ENCODE assay signal across 9 cellular contexts in genomic region chr4:146450524-146450923, GRCh38.
A peak's percentile ranks its signal among the peaks of the same experiment; 100 is the strongest.
DNase-seq lines count a peak whose midpoint lies in the region; ATAC-seq and TF ChIP-seq lines count a peak whose summit lies in the region.
"Had no signal": no experiment of that assay in that cellular context is flagged by ENCODE, and none has a peak within 500 bp of the region (broad histone marks: within the 10 kb centered on the region; RNA-seq: fewer than 3 reads in every experiment).

No MANE protein-coding gene starts in this region.

- H3K4me2 ChIP-seq in OCI-LY1 (ENCODE audit: low read length), result no peak overlapping the region
- no peak overlapping the region for H3K4me2 ChIP-seq in smooth muscle cell

- no peaks in the 10 kb centered on the region for H3K27me3 Mint-ChIP-seq in activated naive CD4-positive, alpha-beta T cell treated with anti-CD3 and anti-CD28 coated beads, Interleukin-2, amount 10 ng/mL, durations not matched to agents 7 days and 5 days

- DNase-seq in activated naive CD4-positive, alpha-beta T cell treated with anti-CD3 and anti-CD28 coated beads, Interleukin-2, amount 50 U/mL, for 72 hours (ENCODE audit: low spot score in 2 of 2), result no peak
- no peak for DNase-seq in activated naive CD4-positive, alpha-beta T cell treated with anti-CD3 and anti-CD28 coated beads, Interleukin-2, amount 10 ng/mL, durations not matched to agents 7 days and 5 days
- DNase-seq in medulla oblongata (ENCODE audit: extremely low spot score) (no peak), NCI-H526 treated with DMSO at 0.1 percent for 48 hours (lab: John Stamatoyannopoulos, UW) (no peak), amygdala (lab: John Stamatoyannopoulos, UW) (no peak), smooth muscle cell (lab: John Stamatoyannopoulos, UW; ENCODE audit: unreplicated experiment) (no peak)
- DNase-seq: trophoblast cell had no signal

- H3K36me3 ChIP-seq in OCI-LY1 (ENCODE audit: insufficient read depth, low read length) (no peaks in the 10 kb centered on the region), smooth muscle cell (ENCODE audit: low read depth) (no peaks in the 10 kb centered on the region)

- H2AFZ ChIP-seq in OCI-LY1 (ENCODE audit: low read length) (no peak overlapping the region), smooth muscle cell (ENCODE audit: low read depth) (no peak overlapping the region)

- H3K9ac ChIP-seq in OCI-LY1 (ENCODE audit: low read length) (no peak overlapping the region), smooth muscle cell (ENCODE audit: low read depth) (no peak overlapping the region)

- H3K27ac ChIP-seq in OCI-LY1 (ENCODE audit: low read depth, low read length, poor library complexity, severe bottlenecking) (peak overlapping the region; percentile 17), smooth muscle cell (ENCODE audit: low read depth) (no peak overlapping the region)

- no peak overlapping the region for H3K4me3 Mint-ChIP-seq in activated naive CD4-positive, alpha-beta T cell treated with anti-CD3 and anti-CD28 coated beads, Interleukin-2, amount 10 ng/mL, durations not matched to agents 7 days and 5 days

- H3K4me1 ChIP-seq in OCI-LY1 (ENCODE audit: insufficient read depth, low read length, severe bottlenecking), result peaks cover 6% of the 10 kb centered on the region
- no peaks in the 10 kb centered on the region for H3K4me1 ChIP-seq in smooth muscle cell (ENCODE audit: low read depth)

- H4K20me1 ChIP-seq in OCI-LY1 (ENCODE audit: insufficient read depth, low read length) (no peaks in the 10 kb centered on the region), smooth muscle cell (ENCODE audit: low read depth) (peaks cover 40% of the 10 kb centered on the region)

- ATAC-seq in activated naive CD4-positive, alpha-beta T cell treated with anti-CD3 and anti-CD28 coated beads, Interleukin-2, amount 50 U/mL, for 72 hours, result peak; percentile 88 to 95
- peak; percentile 80 for ATAC-seq in HG02763 (IDR thresholded peaks at IDR 0.05; ENCODE audit: unreplicated experiment)

- peaks cover 13% of the 10 kb centered on the region for H3K4me1 Mint-ChIP-seq in activated naive CD4-positive, alpha-beta T cell treated with anti-CD3 and anti-CD28 coated beads, Interleukin-2, amount 10 ng/mL, durations not matched to agents 7 days and 5 days

- H3K36me3 Mint-ChIP-seq in activated naive CD4-positive, alpha-beta T cell treated with anti-CD3 and anti-CD28 coated beads, Interleukin-2, amount 50 U/mL, for 72 hours, result peaks cover 8 to 51% of the 10 kb centered on the region in 2 donors
- H3K36me3 Mint-ChIP-seq in activated naive CD4-positive, alpha-beta T cell treated with anti-CD3 and anti-CD28 coated beads, Interleukin-2, amount 10 ng/mL, durations not matched to agents 7 days and 5 days, result peaks cover 6% of the 10 kb centered on the region

- TF ChIP-seq CTCF in OCI-LY1 (IDR thresholded peaks at IDR 0.05; ENCODE audit: low read length) (no peak), smooth muscle cell (IDR thresholded peaks at IDR 0.05; ENCODE audit: borderline replicate concordance, insufficient read depth, poor library complexity, severe bottlenecking) (no peak)

- H3K9me3 ChIP-seq in OCI-LY1 (ENCODE audit: low read length) (no peaks in the 10 kb centered on the region), smooth muscle cell (replicated peaks; ENCODE audit: low read depth) (no peaks in the 10 kb centered on the region)

- no peaks in the 10 kb centered on the region for H3K9me2 ChIP-seq in OCI-LY1 (ENCODE audit: low read depth, low read length)

- H3K9me3 Mint-ChIP-seq in activated naive CD4-positive, alpha-beta T cell treated with anti-CD3 and anti-CD28 coated beads, Interleukin-2, amount 50 U/mL, for 72 hours, result peaks cover 6 to 16% of the 10 kb centered on the region in 2 donors
- H3K9me3 Mint-ChIP-seq in activated naive CD4-positive, alpha-beta T cell treated with anti-CD3 and anti-CD28 coated beads, Interleukin-2, amount 10 ng/mL, durations not matched to agents 7 days and 5 days, result peaks cover 4% of the 10 kb centered on the region

- H3F3A ChIP-seq in OCI-LY1 (ENCODE audit: insufficient read depth, low read length), result no peaks in the 10 kb centered on the region
- H3F3A ChIP-seq in smooth muscle cell (ENCODE audit: low read depth), result no peaks in the 10 kb centered on the region

- CTCF ChIA-PET in activated naive CD4-positive, alpha-beta T cell treated with anti-CD3 and anti-CD28 coated beads, Interleukin-2, amount 10 ng/mL, durations not matched to agents 7 days and 5 days (lab: Charles Lee), result no interaction called here

- H3K79me2 ChIP-seq in OCI-LY1 (ENCODE audit: insufficient read depth, low read length) (no peaks in the 10 kb centered on the region; the same call in 1 of the 2 replicates), smooth muscle cell (ENCODE audit: low read depth) (no peaks in the 10 kb centered on the region)

- H3K27me3 ChIP-seq in OCI-LY1 (ENCODE audit: insufficient read depth, low read length) (no peaks in the 10 kb centered on the region), smooth muscle cell (ENCODE audit: low read depth) (no peaks in the 10 kb centered on the region)

- H3K4me3 ChIP-seq in OCI-LY1 (ENCODE audit: low read depth, low read length, poor library complexity, severe bottlenecking) (no peak overlapping the region), smooth muscle cell (no peak overlapping the region)

- peak overlapping the region; percentile 28 to 70 for H3K27ac Mint-ChIP-seq in activated naive CD4-positive, alpha-beta T cell treated with anti-CD3 and anti-CD28 coated beads, Interleukin-2, amount 50 U/mL, for 72 hours
- H3K27ac Mint-ChIP-seq in activated naive CD4-positive, alpha-beta T cell treated with anti-CD3 and anti-CD28 coated beads, Interleukin-2, amount 10 ng/mL, durations not matched to agents 7 days and 5 days, result no peak overlapping the region
